Comparison of ENCODE assay signal across 8 cellular contexts in genomic region chr11:12331239-12331874, GRCh38. TPM values are rescaled to one million over a fixed set of nuclear protein-coding genes. Genes with fewer than 3 reads are reported as not detected.
DNase-seq lines count a peak whose midpoint lies in the region; ATAC-seq and TF ChIP-seq lines count a peak whose summit lies in the region.

No MANE protein-coding gene starts in this region.

- peaks cover 3 to 13% (median 6%) of the 10 kb centered on the region in 3 donors for H3K27me3 Mint-ChIP-seq in CD14-positive monocyte (ENCODE audit: low read depth in 3 of 3)

- DNase-seq in CD14-positive monocyte (ENCODE audit: low spot score) (no peak), NCI-H69 (lab: John Stamatoyannopoulos, UW) (peak; percentile 97), lung microvascular endothelial cell (ENCODE audit: low read depth in 2 of 2) (peak; percentile 84 to 85)
- DNase-seq in activated CD4-positive, alpha-beta T cell treated with anti-CD3 and anti-CD28 coated beads, Interleukin-2, amount 50 U/mL, for 48 hours: peak; percentile 73 to 77
- DNase-seq in effector CD8-positive, alpha-beta T cell (lab: John Stamatoyannopoulos, UW): peak; percentile 57
- DNase-seq in stimulated activated CD8-positive, alpha-beta memory T cell treated with anti-CD3 and anti-CD28 coated beads, Interleukin-12 subunit alpha, Interleukin-12 subunit beta, amount 100 ng/mL, for 4 hours (ENCODE audit: low read depth): peak; percentile 10

- H3K36me3 Mint-ChIP-seq in CD14-positive monocyte: peaks cover 9 to 10% of the 10 kb centered on the region in 2 donors

- TF ChIP-seq CTCF in CD14-positive monocyte (IDR thresholded peaks at IDR 0.05): peak; percentile 63

- H3K27ac Mint-ChIP-seq in CD14-positive monocyte: no peak overlapping the region

- no peak overlapping the region for H3K4me3 Mint-ChIP-seq in CD14-positive monocyte

- ATAC-seq in HG03354 (IDR thresholded peaks at IDR 0.05; ENCODE audit: poor library complexity, severe bottlenecking, unreplicated experiment) (peak; percentile 62), HG02588 (IDR thresholded peaks at IDR 0.05; ENCODE audit: unreplicated experiment) (no peak)

- peaks cover 0 to 4% (median 0%) of the 10 kb centered on the region in 7 donors for H3K9me3 Mint-ChIP-seq in CD14-positive monocyte

- intact Hi-C loops in CD14-positive monocyte (cut with micrococcal nuclease): loop anchor here in 1 of 2 donors (10.0 kb wide), 1 partner anchor 563 kb away; no protein-coding TSS in a partner anchor

- H3K4me1 Mint-ChIP-seq in CD14-positive monocyte: no peaks in the 10 kb centered on the region

RNA-seq across cellular contexts. Expression of gene PARVA, which starts 46.0 kb away (rescaled TPM):
- polyA plus RNA-seq in CD14-positive monocyte: not detected
- 17.0 and 24.8 TPM in 2 replicates for total RNA-seq in lung microvascular endothelial cell
